ENCODE assay signal across 15 cellular contexts in genomic region chr11:100984668-100985067, GRCh38.
A peak's percentile ranks its signal among the peaks of the same experiment; 100 is the strongest.
DNase-seq lines count a peak whose midpoint lies in the region; ATAC-seq and TF ChIP-seq lines count a peak whose summit lies in the region.
"Had no signal": no experiment of that assay in that cellular context is flagged by ENCODE, and none has a peak within 500 bp of the region (broad histone marks: within the 10 kb centered on the region; RNA-seq: fewer than 3 reads in every experiment).

No MANE protein-coding gene starts in this region.

- H2AFZ ChIP-seq in Karpas-422 (ENCODE audit: low read length) = no peak overlapping the region

- no peak overlapping the region for H3K4me2 ChIP-seq in Karpas-422 (ENCODE audit: low read depth, low read length, poor library complexity, severe bottlenecking)

- H3K27me3 ChIP-seq in Karpas-422 (ENCODE audit: low read length) (no peaks in the 10 kb centered on the region), H7 (ENCODE audit: control insufficient read depth, insufficient read depth, low read length) (peaks cover under 1% of the 10 kb centered on the region; the same call in 1 of the 2 replicates)
- H3K27me3 ChIP-seq: body of pancreas, SJSA1 had no signal

- H3K9ac ChIP-seq in Karpas-422 (ENCODE audit: low read length) = no peak overlapping the region

- H3K4me1 ChIP-seq in Karpas-422 (ENCODE audit: low read length) = no peaks in the 10 kb centered on the region
- H3K4me1 ChIP-seq: body of pancreas, SJSA1 had no signal

- TF ChIP-seq POLR2A in GM18505 (IDR thresholded peaks at IDR 0.05; ENCODE audit: borderline replicate concordance, extremely low read depth, insufficient read depth, insufficient read length) = no peak

- H3K9me2 ChIP-seq in Karpas-422 (replicated peaks; ENCODE audit: insufficient read depth, low read length) = no peaks in the 10 kb centered on the region

- no peaks in the 10 kb centered on the region for H4K20me1 ChIP-seq in Karpas-422 (ENCODE audit: insufficient read depth, low read depth, low read length)

- ATAC-seq in GM18505 (IDR thresholded peaks at IDR 0.05; ENCODE audit: unreplicated experiment) (peak; percentile 81), GM19468 (IDR thresholded peaks at IDR 0.05; ENCODE audit: extremely low read depth, unreplicated experiment) (peak; percentile 86), HG02885 (IDR thresholded peaks at IDR 0.05; ENCODE audit: poor library complexity, unreplicated experiment) (peak; percentile 88), Right ventricle myocardium superior (ENCODE audit: poor library complexity) (no peak), HG02588 (IDR thresholded peaks at IDR 0.05; ENCODE audit: unreplicated experiment) (no peak)
- ATAC-seq: body of pancreas; K562; stimulated activated naive CD8-positive, alpha-beta T cell treated with anti-CD3 and anti-CD28 coated beads, Interleukin-15, Interleukin-2, amounts not matched to agents 100 U/mL and 50 U/mL, for 24 hours had no signal

- peaks cover 20% of the 10 kb centered on the region for H3K9me3 ChIP-seq in Karpas-422 (ENCODE audit: low read length)
- H3K9me3 ChIP-seq: body of pancreas, SJSA1 had no signal

- intact Hi-C loops in Right ventricle myocardium superior (cut with DNase I) = loop anchor here (5.0 to 10.0 kb wide), 3 partner anchors 340 to 1020 kb away; no protein-coding TSS in a partner anchor

- no peak overlapping the region for H3K4me3 ChIP-seq in Karpas-422 (ENCODE audit: low read length)
- H3K4me3 ChIP-seq in H7 (ENCODE audit: insufficient read depth, low read depth, low read length) = no peak overlapping the region
- H3K4me3 ChIP-seq: body of pancreas, K562, SJSA1 had no signal

- H3K36me3 ChIP-seq in Karpas-422 (ENCODE audit: insufficient read depth, low read length) (no peaks in the 10 kb centered on the region), H7 (replicated peaks; ENCODE audit: control insufficient read depth, insufficient read depth, low read length) (no peaks in the 10 kb centered on the region)
- H3K36me3 ChIP-seq: SJSA1 had no signal

- DNase-seq in Karpas-422 (peak; percentile 46), MV-4-11 (lab: John Stamatoyannopoulos, UW) (no peak), Right ventricle myocardium superior (no peak), H7 (no peak)
- DNase-seq: activated gamma-delta T cell treated with Interleukin-2 at 50 U/mL for 16 hours; body of pancreas; DMS153; NCI-H187 treated with DMSO at 0.1 percent for 48 hours; stimulated activated naive CD8-positive, alpha-beta T cell treated with anti-CD3 and anti-CD28 coated beads, Interleukin-15, Interleukin-2, amounts not matched to agents 100 U/mL and 50 U/mL, for 24 hours had no signal

- no peaks in the 10 kb centered on the region for H3K79me2 ChIP-seq in Karpas-422 (ENCODE audit: low read length)

- H3K27ac ChIP-seq in Karpas-422 (ENCODE audit: low read length) = no peak overlapping the region
- H3K27ac ChIP-seq: body of pancreas, SJSA1 had no signal

Comparison
In these comparisons a context has a peak if more than half of its experiments do, and no peak if none do; other contexts are left out.
1. ATAC-seq: peak in GM18505 (single experiment), GM19468 (single experiment) and HG02885 (single experiment); none in Right ventricle myocardium superior (single experiment) and HG02588 (single experiment).